Comparison of ENCODE assay signal across 15 cellular contexts in the genomic region with DNA sequence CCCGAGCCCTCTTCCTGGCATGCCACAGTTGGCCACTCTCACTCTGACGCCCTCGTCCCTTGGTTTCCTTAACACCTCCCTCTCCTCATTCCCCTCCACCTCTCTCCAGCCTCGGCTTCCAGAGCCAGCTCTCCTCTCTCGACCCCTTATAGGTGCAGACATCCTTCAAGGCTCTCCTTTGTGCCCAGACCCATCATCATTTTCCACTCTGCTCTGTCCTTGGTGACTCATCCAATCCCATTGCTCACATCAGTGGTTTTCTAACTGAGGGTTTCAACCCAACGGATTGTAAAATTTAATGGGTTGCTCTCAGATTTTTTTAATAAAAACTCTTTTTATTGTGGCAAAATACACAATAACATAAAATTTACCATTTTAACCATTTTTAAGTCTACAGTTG. TPM values are rescaled to one million over a fixed set of nuclear protein-coding genes. Genes with fewer than 3 reads are reported as not detected.
A peak's percentile ranks its signal among the peaks of the same experiment; 100 is the strongest.
DNase-seq lines count a peak whose midpoint lies in the region; ATAC-seq and TF ChIP-seq lines count a peak whose summit lies in the region.
"Had no signal": no experiment of that assay in that cellular context is flagged by ENCODE, and none has a peak within 500 bp of the region (broad histone marks: within the 10 kb centered on the region; RNA-seq: fewer than 3 reads in every experiment).

No MANE protein-coding gene starts in this region.

- H3K9me3 Mint-ChIP-seq in progenitor cell of endocrine pancreas (ENCODE audit: low read depth) = peaks cover 5% of the 10 kb centered on the region
- H3K9me3 Mint-ChIP-seq: H9 had no signal

- ATAC-seq in esophagus mucosa = no peak
- ATAC-seq: CD8-positive, alpha-beta T cell; GM12878; HepG2 had no signal

- no peak for TF ChIP-seq CTCF in progenitor cell of endocrine pancreas (IDR thresholded peaks at IDR 0.05; ENCODE audit: unreplicated experiment)

- H3K27me3 Mint-ChIP-seq in progenitor cell of endocrine pancreas = peaks cover 47% of the 10 kb centered on the region

- peak overlapping the region; percentile 66 for H3K27ac Mint-ChIP-seq in progenitor cell of endocrine pancreas
- H3K27ac Mint-ChIP-seq: CD8-positive, alpha-beta T cell; H9 had no signal

- H3K4me3 Mint-ChIP-seq in progenitor cell of endocrine pancreas (ENCODE audit: low read depth) = no peak overlapping the region
- H3K4me3 Mint-ChIP-seq: CD8-positive, alpha-beta T cell; H9 had no signal

- DNase-seq in ELR (ENCODE audit: low read depth) (peak; percentile 9), RPMI7951 (ENCODE audit: low read depth) (peak; percentile 51), kidney tubule cell (ENCODE audit: low spot score) (peak; percentile 16), progenitor cell of endocrine pancreas (ENCODE audit: low spot score, unreplicated experiment) (no peak), C1 segment of cervical spinal cord (lab: John Stamatoyannopoulos, UW) (no peak), NOMO-1 (lab: John Stamatoyannopoulos, UW; ENCODE audit: unreplicated experiment in 2 of 2) (no peak)
- DNase-seq: 8988T; Calu3; CD8-positive, alpha-beta T cell; DMS79 treated with DMSO at 0.1 percent for 48 hours; H9 had no signal

- H3K36me3 Mint-ChIP-seq in progenitor cell of endocrine pancreas (ENCODE audit: insufficient read depth) = no peaks in the 10 kb centered on the region
- H3K36me3 Mint-ChIP-seq: CD8-positive, alpha-beta T cell had no signal

- peaks cover 4% of the 10 kb centered on the region for H3K4me1 Mint-ChIP-seq in progenitor cell of endocrine pancreas (ENCODE audit: low read depth)

RNA-seq across cellular contexts. Expression of gene ST8SIA5, which starts 6.2 kb away (rescaled TPM):
- total RNA-seq in RPMI7951 (2014; rRNA removed; shearing (Covaris generic)) = 11.8 and 12.6 TPM in 2 replicates
- total RNA-seq in progenitor cell of endocrine pancreas (5.3 and 6.0 TPM in 2 replicates), esophagus mucosa (not detected)
- total RNA-seq: Calu3; CD8-positive, alpha-beta T cell; G401 had no signal

Comparison
In these comparisons a context has a peak if more than half of its experiments do, and no peak if none do; other contexts are left out.
1. DNase-seq: peak in ELR (single experiment), RPMI7951 (single experiment) and kidney tubule cell (single experiment); none in progenitor cell of endocrine pancreas (single experiment), C1 segment of cervical spinal cord (0 of 14) and NOMO-1 (0 of 2).